In the genomic region with DNA sequence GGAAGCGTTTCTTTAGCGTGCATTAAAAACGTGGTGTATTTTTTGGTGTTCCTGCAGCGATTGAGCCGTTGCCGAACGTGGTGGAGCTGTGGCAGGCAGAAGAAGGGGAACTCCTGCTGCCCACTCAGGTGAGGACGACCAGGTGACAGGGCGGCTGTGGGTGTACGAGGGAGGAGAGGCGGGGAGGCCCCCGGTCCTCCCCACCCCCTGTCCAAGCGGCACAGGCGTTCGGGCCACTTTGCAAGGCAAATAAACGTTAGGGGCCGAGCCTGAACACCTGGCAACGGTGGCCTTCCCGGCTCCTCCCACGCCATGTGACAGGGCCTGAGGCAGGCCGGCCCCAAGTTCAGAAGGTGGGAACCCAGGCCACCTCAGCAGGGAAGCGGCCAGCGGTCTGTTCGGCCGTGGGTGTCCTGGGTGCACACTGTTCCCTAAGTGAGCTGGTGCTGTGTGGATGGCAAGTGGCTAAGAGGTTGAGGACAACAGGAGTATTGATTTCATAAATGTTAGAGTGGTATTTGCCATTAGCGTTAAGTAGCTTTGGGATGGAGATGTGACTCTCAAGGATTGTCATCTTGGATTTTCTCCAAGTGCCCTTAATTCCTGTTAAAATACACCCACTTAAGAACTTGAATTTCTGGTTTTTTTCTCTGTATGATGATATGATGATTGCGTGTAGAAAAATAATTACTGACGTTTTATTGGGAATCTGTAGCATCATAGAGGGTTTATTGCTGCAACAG, we compare ENCODE assay signal across 1 cellular context.
TF ChIP-seq lines count a peak whose summit lies in the region.

No MANE protein-coding gene starts in this region.

TF ChIP-seq in HEK293, 187 proteins besides CTCF, POLR2A, EP300 and RAD21 (continued from another document):
- TF ChIP-seq, protein P1, sequence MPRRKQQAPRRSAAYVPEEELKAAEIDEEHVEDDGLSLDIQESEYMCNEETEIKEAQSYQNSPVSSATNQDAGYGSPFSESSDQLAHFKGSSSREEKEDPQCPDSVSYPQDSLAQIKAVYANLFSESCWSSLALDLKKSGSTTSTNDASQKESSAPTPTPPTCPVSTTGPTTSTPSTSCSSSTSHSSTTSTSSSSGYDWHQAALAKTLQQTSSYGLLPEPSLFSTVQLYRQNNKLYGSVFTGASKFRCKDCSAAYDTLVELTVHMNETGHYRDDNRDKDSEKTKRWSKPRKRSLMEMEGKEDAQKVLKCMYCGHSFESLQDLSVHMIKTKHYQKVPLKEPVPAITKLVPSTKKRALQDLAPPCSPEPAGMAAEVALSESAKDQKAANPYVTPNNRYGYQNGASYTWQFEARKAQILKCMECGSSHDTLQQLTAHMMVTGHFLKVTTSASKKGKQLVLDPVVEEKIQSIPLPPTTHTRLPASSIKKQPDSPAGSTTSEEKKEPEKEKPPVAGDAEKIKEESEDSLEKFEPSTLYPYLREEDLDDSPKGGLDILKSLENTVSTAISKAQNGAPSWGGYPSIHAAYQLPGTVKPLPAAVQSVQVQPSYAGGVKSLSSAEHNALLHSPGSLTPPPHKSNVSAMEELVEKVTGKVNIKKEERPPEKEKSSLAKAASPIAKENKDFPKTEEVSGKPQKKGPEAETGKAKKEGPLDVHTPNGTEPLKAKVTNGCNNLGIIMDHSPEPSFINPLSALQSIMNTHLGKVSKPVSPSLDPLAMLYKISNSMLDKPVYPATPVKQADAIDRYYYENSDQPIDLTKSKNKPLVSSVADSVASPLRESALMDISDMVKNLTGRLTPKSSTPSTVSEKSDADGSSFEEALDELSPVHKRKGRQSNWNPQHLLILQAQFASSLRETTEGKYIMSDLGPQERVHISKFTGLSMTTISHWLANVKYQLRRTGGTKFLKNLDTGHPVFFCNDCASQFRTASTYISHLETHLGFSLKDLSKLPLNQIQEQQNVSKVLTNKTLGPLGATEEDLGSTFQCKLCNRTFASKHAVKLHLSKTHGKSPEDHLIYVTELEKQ (tag by site-specific recombination; IDR thresholded peaks at IDR 0.05; ENCODE audit: borderline replicate concordance), result no peak
- TF ChIP-seq KLF10 (tag by site-specific recombination; IDR thresholded peaks at IDR 0.05), result peak; percentile 21; the same call in 1 of the 2 replicates
- TF ChIP-seq KLF9 (tag by site-specific recombination; IDR thresholded peaks at IDR 0.05; ENCODE audit: low read depth), result no peak
- peak; percentile 42 for TF ChIP-seq ZNF366 (tag by site-specific recombination; conservative IDR thresholded peaks at IDR 0.05)
- 0 out of 2 replicates have a peak, but pooled peaks have one; percentile 15 for TF ChIP-seq ZNF394 (tag by site-specific recombination; IDR thresholded peaks at IDR 0.05; ENCODE audit: borderline replicate concordance)
- TF ChIP-seq IKZF3 (tag by site-specific recombination; IDR thresholded peaks at IDR 0.05), result peak; percentile 61; the same call in 1 of the 2 replicates
- no peak for TF ChIP-seq ZNF48 (tag by site-specific recombination; IDR thresholded peaks at IDR 0.05)
- peak; percentile 34; the same call in 1 of the 2 replicates for TF ChIP-seq ZBTB8A (tag by site-specific recombination; IDR thresholded peaks at IDR 0.05)
- TF ChIP-seq, protein P2, sequence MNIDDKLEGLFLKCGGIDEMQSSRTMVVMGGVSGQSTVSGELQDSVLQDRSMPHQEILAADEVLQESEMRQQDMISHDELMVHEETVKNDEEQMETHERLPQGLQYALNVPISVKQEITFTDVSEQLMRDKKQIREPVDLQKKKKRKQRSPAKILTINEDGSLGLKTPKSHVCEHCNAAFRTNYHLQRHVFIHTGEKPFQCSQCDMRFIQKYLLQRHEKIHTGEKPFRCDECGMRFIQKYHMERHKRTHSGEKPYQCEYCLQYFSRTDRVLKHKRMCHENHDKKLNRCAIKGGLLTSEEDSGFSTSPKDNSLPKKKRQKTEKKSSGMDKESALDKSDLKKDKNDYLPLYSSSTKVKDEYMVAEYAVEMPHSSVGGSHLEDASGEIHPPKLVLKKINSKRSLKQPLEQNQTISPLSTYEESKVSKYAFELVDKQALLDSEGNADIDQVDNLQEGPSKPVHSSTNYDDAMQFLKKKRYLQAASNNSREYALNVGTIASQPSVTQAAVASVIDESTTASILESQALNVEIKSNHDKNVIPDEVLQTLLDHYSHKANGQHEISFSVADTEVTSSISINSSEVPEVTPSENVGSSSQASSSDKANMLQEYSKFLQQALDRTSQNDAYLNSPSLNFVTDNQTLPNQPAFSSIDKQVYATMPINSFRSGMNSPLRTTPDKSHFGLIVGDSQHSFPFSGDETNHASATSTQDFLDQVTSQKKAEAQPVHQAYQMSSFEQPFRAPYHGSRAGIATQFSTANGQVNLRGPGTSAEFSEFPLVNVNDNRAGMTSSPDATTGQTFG (tag by site-specific recombination; IDR thresholded peaks at IDR 0.05; ENCODE audit: borderline replicate concordance), result no peak
- TF ChIP-seq ZNF747 (tag by site-specific recombination; IDR thresholded peaks at IDR 0.05), result no peak
- TF ChIP-seq ZNF792 (tag by site-specific recombination; IDR thresholded peaks at IDR 0.05), result no peak
- no peak for TF ChIP-seq ZNF202 (tag by site-specific recombination; IDR thresholded peaks at IDR 0.05; ENCODE audit: borderline replicate concordance)
- TF ChIP-seq ZNF596 (tag by site-specific recombination; IDR thresholded peaks at IDR 0.05), result no peak
- TF ChIP-seq BCL11A (tag by site-specific recombination; IDR thresholded peaks at IDR 0.05; ENCODE audit: low read depth), result no peak
- TF ChIP-seq ZNF830 (tag by site-specific recombination; IDR thresholded peaks at IDR 0.05; ENCODE audit: low read depth), result no peak
- no peak for TF ChIP-seq ZNF423 (tag by site-specific recombination; IDR thresholded peaks at IDR 0.05)
- no peak for TF ChIP-seq ZNF302 (tag by site-specific recombination; IDR thresholded peaks at IDR 0.05; ENCODE audit: low read depth)
- no peak for TF ChIP-seq ZNF514 (tag by site-specific recombination; IDR thresholded peaks at IDR 0.05)
- no peak for TF ChIP-seq ZNF510 (tag by site-specific recombination; IDR thresholded peaks at IDR 0.05; ENCODE audit: insufficient replicate concordance)
- no peak for TF ChIP-seq ZNF548 (tag by site-specific recombination; IDR thresholded peaks at IDR 0.05)
- TF ChIP-seq, protein P3, sequence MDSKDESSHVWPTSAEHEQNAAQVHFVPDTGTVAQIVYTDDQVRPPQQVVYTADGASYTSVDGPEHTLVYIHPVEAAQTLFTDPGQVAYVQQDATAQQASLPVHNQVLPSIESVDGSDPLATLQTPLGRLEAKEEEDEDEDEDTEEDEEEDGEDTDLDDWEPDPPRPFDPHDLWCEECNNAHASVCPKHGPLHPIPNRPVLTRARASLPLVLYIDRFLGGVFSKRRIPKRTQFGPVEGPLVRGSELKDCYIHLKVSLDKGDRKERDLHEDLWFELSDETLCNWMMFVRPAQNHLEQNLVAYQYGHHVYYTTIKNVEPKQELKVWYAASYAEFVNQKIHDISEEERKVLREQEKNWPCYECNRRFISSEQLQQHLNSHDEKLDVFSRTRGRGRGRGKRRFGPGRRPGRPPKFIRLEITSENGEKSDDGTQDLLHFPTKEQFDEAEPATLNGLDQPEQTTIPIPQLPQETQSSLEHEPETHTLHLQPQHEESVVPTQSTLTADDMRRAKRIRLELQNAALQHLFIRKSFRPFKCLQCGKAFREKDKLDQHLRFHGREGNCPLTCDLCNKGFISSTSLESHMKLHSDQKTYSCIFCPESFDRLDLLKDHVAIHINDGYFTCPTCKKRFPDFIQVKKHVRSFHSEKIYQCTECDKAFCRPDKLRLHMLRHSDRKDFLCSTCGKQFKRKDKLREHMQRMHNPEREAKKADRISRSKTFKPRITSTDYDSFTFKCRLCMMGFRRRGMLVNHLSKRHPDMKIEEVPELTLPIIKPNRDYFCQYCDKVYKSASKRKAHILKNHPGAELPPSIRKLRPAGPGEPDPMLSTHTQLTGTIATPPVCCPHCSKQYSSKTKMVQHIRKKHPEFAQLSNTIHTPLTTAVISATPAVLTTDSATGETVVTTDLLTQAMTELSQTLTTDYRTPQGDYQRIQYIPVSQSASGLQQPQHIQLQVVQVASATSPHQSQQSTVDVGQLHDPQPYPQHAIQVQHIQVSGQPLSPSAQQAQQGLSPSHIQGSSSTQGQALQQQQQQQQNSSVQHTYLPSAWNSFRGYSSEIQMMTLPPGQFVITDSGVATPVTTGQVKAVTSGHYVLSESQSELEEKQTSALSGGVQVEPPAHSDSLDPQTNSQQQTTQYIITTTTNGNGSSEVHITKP (tag by site-specific recombination; IDR thresholded peaks at IDR 0.05), result peak; percentile 90
- peak; percentile 87 for TF ChIP-seq ZIC2 (tag by site-specific recombination; IDR thresholded peaks at IDR 0.05)
- TF ChIP-seq ZNF19 (tag by site-specific recombination; IDR thresholded peaks at IDR 0.05; ENCODE audit: low read depth), result no peak
- no peak for TF ChIP-seq ZNF658 (tag by site-specific recombination; IDR thresholded peaks at IDR 0.05)
- TF ChIP-seq ZNF274 (IDR thresholded peaks at IDR 0.05; ENCODE audit: low read length), result no peak
- no peak for TF ChIP-seq ZNF274 (tag by site-specific recombination; IDR thresholded peaks at IDR 0.05; ENCODE audit: borderline replicate concordance)
- no peak; the same call in 1 of the 2 replicates for TF ChIP-seq ZNF629 (tag by site-specific recombination; IDR thresholded peaks at IDR 0.05)
- TF ChIP-seq SP2 (tag by site-specific recombination; IDR thresholded peaks at IDR 0.05), result peak; percentile 55
- TF ChIP-seq ZNF670 (tag by site-specific recombination; IDR thresholded peaks at IDR 0.05; ENCODE audit: low read depth), result no peak
- TF ChIP-seq, protein P4, sequence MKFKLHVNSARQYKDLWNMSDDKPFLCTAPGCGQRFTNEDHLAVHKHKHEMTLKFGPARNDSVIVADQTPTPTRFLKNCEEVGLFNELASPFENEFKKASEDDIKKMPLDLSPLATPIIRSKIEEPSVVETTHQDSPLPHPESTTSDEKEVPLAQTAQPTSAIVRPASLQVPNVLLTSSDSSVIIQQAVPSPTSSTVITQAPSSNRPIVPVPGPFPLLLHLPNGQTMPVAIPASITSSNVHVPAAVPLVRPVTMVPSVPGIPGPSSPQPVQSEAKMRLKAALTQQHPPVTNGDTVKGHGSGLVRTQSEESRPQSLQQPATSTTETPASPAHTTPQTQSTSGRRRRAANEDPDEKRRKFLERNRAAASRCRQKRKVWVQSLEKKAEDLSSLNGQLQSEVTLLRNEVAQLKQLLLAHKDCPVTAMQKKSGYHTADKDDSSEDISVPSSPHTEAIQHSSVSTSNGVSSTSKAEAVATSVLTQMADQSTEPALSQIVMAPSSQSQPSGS (tag by site-specific recombination; IDR thresholded peaks at IDR 0.05; ENCODE audit: low read depth), result no peak
- 0 out of 2 replicates have a peak, but pooled peaks have one; percentile 42 for TF ChIP-seq ZNF10 (tag by site-specific recombination; IDR thresholded peaks at IDR 0.05)
- TF ChIP-seq ZBTB21 (tag by site-specific recombination; IDR thresholded peaks at IDR 0.05), result peak; percentile 60; the same call in 1 of the 2 replicates
- TF ChIP-seq ZXDB (tag by site-specific recombination; IDR thresholded peaks at IDR 0.05), result no peak
- TF ChIP-seq GLI2 (tag by site-specific recombination; IDR thresholded peaks at IDR 0.05; ENCODE audit: borderline replicate concordance, low read depth), result no peak
- TF ChIP-seq KLF8 (tag by site-specific recombination; IDR thresholded peaks at IDR 0.05), result no peak
- no peak for TF ChIP-seq ZFP69B (tag by site-specific recombination; IDR thresholded peaks at IDR 0.05)
- TF ChIP-seq ZNF2 (tag by site-specific recombination; IDR thresholded peaks at IDR 0.05), result no peak; the same call in 1 of the 2 replicates
